ENCODE assay signal across 9 cellular contexts in genomic region chr11:64180871-64181270, GRCh38. TPM values are rescaled to one million over a fixed set of nuclear protein-coding genes. Genes with fewer than 3 reads are reported as not detected.
A peak's percentile ranks its signal among the peaks of the same experiment; 100 is the strongest.
DNase-seq lines count a peak whose midpoint lies in the region; ATAC-seq and TF ChIP-seq lines count a peak whose summit lies in the region.
"Had no signal": no experiment of that assay in that cellular context is flagged by ENCODE, and none has a peak within 500 bp of the region (broad histone marks: within the 10 kb centered on the region; RNA-seq: fewer than 3 reads in every experiment).

No MANE protein-coding gene starts in this region.

- no peak overlapping the region for H3K27ac ChIP-seq in PC-3 (ENCODE audit: low read length)
- peak overlapping the region; percentile 95 for H3K27ac ChIP-seq in skeletal muscle tissue (ENCODE audit: low read depth, low read length)
- no peak overlapping the region for H3K27ac ChIP-seq in trophoblast cell (ENCODE audit: low read depth, low read length)

- H3K4me1 ChIP-seq in PC-3 (ENCODE audit: insufficient read depth, low read length), result peaks cover 24% of the 10 kb centered on the region
- H3K4me1 ChIP-seq in skeletal muscle tissue (ENCODE audit: control insufficient read depth in 3 of 3, insufficient read depth in 3 of 3, low read length in 3 of 3), result peaks cover 41 to 59% (median 48%) of the 10 kb centered on the region in 3 donors
- peaks cover 0 to 2% of the 10 kb centered on the region in 2 experiments for H3K4me1 ChIP-seq in trophoblast cell (ENCODE audit: control insufficient read depth in 1 of 2, insufficient read depth in 2 of 2, low read length in 2 of 2)

- no peak overlapping the region for H3K18ac ChIP-seq in trophoblast cell (ENCODE audit: low read length)

- no peaks in the 10 kb centered on the region for H3K9me2 ChIP-seq in PC-3 (replicated peaks; ENCODE audit: low read length)

- CTCF ChIA-PET in PC-3 (lab: Charles Lee), result interaction anchor here (0.9 kb wide), 1 partner anchor 174 kb away, joined by 4 read pairs; no protein-coding TSS in a partner anchor
- CTCF ChIA-PET in activated CD4-positive, alpha-beta memory T cell treated with anti-CD3 and anti-CD28 coated beads for 36 hours (lab: Charles Lee), result interaction anchor here (1.0 to 1.3 kb wide), 2 partner anchors 181 to 259 kb away, joined by 3 to 4 read pairs; no protein-coding TSS in a partner anchor

- no peak overlapping the region for H2AK5ac ChIP-seq in trophoblast cell (ENCODE audit: low read length)

- POLR2A ChIA-PET in PC-3 (lab: Charles Lee; ENCODE audit: unreplicated experiment), result interaction anchor here (0.8 kb wide), 1 partner anchor 14 kb away, joined by 3 read pairs; no protein-coding TSS in a partner anchor
- POLR2A ChIA-PET in activated CD4-positive, alpha-beta memory T cell treated with anti-CD3 and anti-CD28 coated beads for 36 hours (lab: Charles Lee), result interaction anchor here (0.8 to 1.4 kb wide), 2 partner anchors 14 to 43 kb away, joined by 4 to 6 read pairs; no protein-coding TSS in a partner anchor

- H3K4me3 ChIP-seq in PC-3 (ENCODE audit: low read length) (no peak overlapping the region), skeletal muscle tissue (ENCODE audit: low read length in 3 of 3) (peak overlapping the region; percentile 68 to 82 (median 78)), trophoblast cell (ENCODE audit: low read depth, low read length) (no peak overlapping the region)

- H3K9me3 ChIP-seq in PC-3 (ENCODE audit: low read length) (no peaks in the 10 kb centered on the region), skeletal muscle tissue (ENCODE audit: control insufficient read depth in 3 of 3, low read length in 3 of 3) (no peaks in the 10 kb centered on the region), trophoblast cell (ENCODE audit: insufficient read depth, low read depth, low read length) (peaks cover 4% of the 10 kb centered on the region)

- intact Hi-C loops in PC-3 (cut with micrococcal nuclease), result loop anchor here (10.0 kb wide), 1 partner anchor 1456 kb away; the partner anchor contains the start of genes HNRNPUL2 and TTC9C
- intact Hi-C loops in activated CD4-positive, alpha-beta memory T cell treated with anti-CD3 and anti-CD28 coated beads for 36 hours (cut with micrococcal nuclease), result no loop called here

- peak overlapping the region; percentile 54; the same call in 1 of the 2 replicates for H3K4me2 ChIP-seq in PC-3 (ENCODE audit: low read length)
- H3K4me2 ChIP-seq in trophoblast cell (ENCODE audit: low read length), result no peak overlapping the region

- H3K9ac ChIP-seq in PC-3 (ENCODE audit: low read length), result no peak overlapping the region
- H3K9ac ChIP-seq in skeletal muscle tissue (ENCODE audit: low read depth in 1 of 3, low read length in 3 of 3), result peak overlapping the region; percentile 82 to 94 (median 88)
- H3K9ac ChIP-seq in trophoblast cell (ENCODE audit: low read length), result no peak overlapping the region

- H3K23ac ChIP-seq in trophoblast cell (ENCODE audit: low read length), result no peak overlapping the region

- no peak overlapping the region for H3K4ac ChIP-seq in trophoblast cell (ENCODE audit: low read depth, low read length)

- peaks cover 12% of the 10 kb centered on the region for H3K9me3 Mint-ChIP-seq in glutamatergic neuron (ENCODE audit: unreplicated experiment)
- no peaks in the 10 kb centered on the region for H3K9me3 Mint-ChIP-seq in activated CD4-positive, alpha-beta memory T cell treated with anti-CD3 and anti-CD28 coated beads for 36 hours
- no peaks in the 10 kb centered on the region for H3K9me3 Mint-ChIP-seq in activated T-helper 17 cell treated with anti-CD3 and anti-CD28 coated beads, Interleukin-2, amount 50 U/mL, for 72 hours
- H3K9me3 Mint-ChIP-seq: activated naive CD4-positive, alpha-beta T cell treated with anti-CD3 and anti-CD28 coated beads, Interleukin-2, amount 50 U/mL, for 72 hours had no signal

- H2BK120ac ChIP-seq in trophoblast cell (ENCODE audit: insufficient read depth, low read length, poor library complexity), result no peak overlapping the region

- H4K91ac ChIP-seq in trophoblast cell (ENCODE audit: low read depth, low read length), result no peak overlapping the region

- H2BK5ac ChIP-seq in trophoblast cell (ENCODE audit: low read depth, low read length, poor library complexity), result no peak overlapping the region

- H4K8ac ChIP-seq in trophoblast cell (ENCODE audit: low read depth, low read length), result no peak overlapping the region

- H2BK12ac ChIP-seq in trophoblast cell (ENCODE audit: low read length), result no peak overlapping the region

- peak overlapping the region; percentile 71 for H3K4me3 Mint-ChIP-seq in glutamatergic neuron (ENCODE audit: unreplicated experiment)
- H3K4me3 Mint-ChIP-seq in activated CD4-positive, alpha-beta memory T cell treated with anti-CD3 and anti-CD28 coated beads for 36 hours, result no peak overlapping the region
- H3K4me3 Mint-ChIP-seq in activated T-helper 17 cell treated with anti-CD3 and anti-CD28 coated beads, Interleukin-2, amount 50 U/mL, for 72 hours, result no peak overlapping the region

- H2AFZ ChIP-seq in PC-3 (ENCODE audit: low read length), result no peak overlapping the region
- H2AFZ ChIP-seq in trophoblast cell (ENCODE audit: insufficient read depth, low read length, poor library complexity), result no peak overlapping the region

- H3K27ac Mint-ChIP-seq in glutamatergic neuron (ENCODE audit: unreplicated experiment), result peak overlapping the region; percentile 80
- no peak overlapping the region for H3K27ac Mint-ChIP-seq in activated CD4-positive, alpha-beta memory T cell treated with anti-CD3 and anti-CD28 coated beads for 36 hours
- H3K27ac Mint-ChIP-seq in activated T-helper 17 cell treated with anti-CD3 and anti-CD28 coated beads, Interleukin-2, amount 50 U/mL, for 72 hours, result no peak overlapping the region
- H3K27ac Mint-ChIP-seq: activated naive CD4-positive, alpha-beta T cell treated with anti-CD3 and anti-CD28 coated beads, Interleukin-2, amount 50 U/mL, for 72 hours had no signal

- no CpG with 5 or more reads among the region's 6 CpGs for WGBS in trophoblast cell (ENCODE audit: extremely low coverage, insufficient coverage, insufficient read length)

- TF ChIP-seq CTCF in PC-3 (conservative IDR thresholded peaks at IDR 0.05; ENCODE audit: low read depth, low read length) (no peak), glutamatergic neuron (IDR thresholded peaks at IDR 0.05; ENCODE audit: partially characterized antibody, unreplicated experiment) (no peak)

- peaks cover 10% of the 10 kb centered on the region for H3K27me3 Mint-ChIP-seq in glutamatergic neuron (ENCODE audit: unreplicated experiment)
- no peaks in the 10 kb centered on the region for H3K27me3 Mint-ChIP-seq in activated CD4-positive, alpha-beta memory T cell treated with anti-CD3 and anti-CD28 coated beads for 36 hours
- no peaks in the 10 kb centered on the region for H3K27me3 Mint-ChIP-seq in activated T-helper 17 cell treated with anti-CD3 and anti-CD28 coated beads, Interleukin-2, amount 50 U/mL, for 72 hours

- H3K14ac ChIP-seq in trophoblast cell (ENCODE audit: low read length), result no peak overlapping the region

- no peaks in the 10 kb centered on the region for H4K20me1 ChIP-seq in PC-3 (ENCODE audit: low read length)

- DNase-seq in D341Med (ENCODE audit: low spot score) (peak; percentile 67), PC-3 (no peak), glutamatergic neuron (no peak), trophoblast cell (no peak)
- no peak for DNase-seq in activated CD4-positive, alpha-beta memory T cell treated with anti-CD3 and anti-CD28 coated beads for 36 hours
- no peak for DNase-seq in activated T-cell treated with anti-CD3 and anti-CD28 coated beads, Interleukin-2, amount 50 U/mL, for 48 hours

- H4K12ac ChIP-seq in trophoblast cell (ENCODE audit: low read depth, low read length), result no peak overlapping the region

- H3K4me1 Mint-ChIP-seq in glutamatergic neuron (ENCODE audit: low read depth, unreplicated experiment), result peaks cover 22% of the 10 kb centered on the region
- H3K4me1 Mint-ChIP-seq in activated CD4-positive, alpha-beta memory T cell treated with anti-CD3 and anti-CD28 coated beads for 36 hours (ENCODE audit: low read depth), result peaks cover 45% of the 10 kb centered on the region
- H3K4me1 Mint-ChIP-seq in activated T-helper 17 cell treated with anti-CD3 and anti-CD28 coated beads, Interleukin-2, amount 50 U/mL, for 72 hours, result peaks cover 12% of the 10 kb centered on the region

- peaks cover 28% of the 10 kb centered on the region for H3K79me2 ChIP-seq in PC-3 (ENCODE audit: low read length)
- peaks cover 6% of the 10 kb centered on the region for H3K79me2 ChIP-seq in trophoblast cell (ENCODE audit: control insufficient read depth, insufficient read depth, low read length, poor library complexity)

- no peak for ATAC-seq in PC-3
- ATAC-seq in activated T-helper 17 cell treated with anti-CD3 and anti-CD28 coated beads, Interleukin-2, amount 50 U/mL, for 72 hours (replicated peaks), result no peak

- no peaks in the 10 kb centered on the region for H3K36me3 ChIP-seq in PC-3 (ENCODE audit: low read depth, low read length)
- H3K36me3 ChIP-seq in skeletal muscle tissue (ENCODE audit: control insufficient read depth in 3 of 3, insufficient read depth in 3 of 3, low read length in 3 of 3), result peaks cover 0 to 6% (median 2%) of the 10 kb centered on the region in 3 donors
- no peaks in the 10 kb centered on the region for H3K36me3 ChIP-seq in trophoblast cell (ENCODE audit: control insufficient read depth in 1 of 2, insufficient read depth in 2 of 2, low read length in 2 of 2)

- no peaks in the 10 kb centered on the region for H3K36me3 Mint-ChIP-seq in glutamatergic neuron (ENCODE audit: unreplicated experiment)
- peaks cover 1% of the 10 kb centered on the region for H3K36me3 Mint-ChIP-seq in activated CD4-positive, alpha-beta memory T cell treated with anti-CD3 and anti-CD28 coated beads for 36 hours
- peaks cover 4% of the 10 kb centered on the region for H3K36me3 Mint-ChIP-seq in activated T-helper 17 cell treated with anti-CD3 and anti-CD28 coated beads, Interleukin-2, amount 50 U/mL, for 72 hours (ENCODE audit: low read depth)

- no peaks in the 10 kb centered on the region for H3K27me3 ChIP-seq in PC-3 (ENCODE audit: low read length)
- no peaks in the 10 kb centered on the region for H3K27me3 ChIP-seq in skeletal muscle tissue (ENCODE audit: control insufficient read depth in 3 of 3, insufficient read depth in 3 of 3, low read length in 3 of 3)
- no peaks in the 10 kb centered on the region for H3K27me3 ChIP-seq in trophoblast cell (ENCODE audit: insufficient read depth, low read length)

- no TSS peak for BruUV-seq in PC-3 (replicated peaks; lab: Mats Ljungman, UMichigan)

- peaks cover 4% of the 10 kb centered on the region for H3F3A ChIP-seq in PC-3 (ENCODE audit: low read length, unreplicated experiment)

- peaks cover 9% of the 10 kb centered on the region for H3K79me1 ChIP-seq in trophoblast cell (ENCODE audit: low read length)

RNA-seq across cellular contexts. Expression of gene STIP1, which starts 5.1 kb away (rescaled TPM):
- total RNA-seq in PC-3 (2014; rRNA removed), result 543 and 557 TPM in 2 replicates
- 160 TPM for total RNA-seq in glutamatergic neuron (ENCODE audit: unreplicated experiment)
- 69.9 TPM for total RNA-seq in skeletal muscle tissue
- polyA plus RNA-seq in trophoblast cell (2013), result 192 TPM in 2 replicates
- total RNA-seq in activated CD4-positive, alpha-beta memory T cell treated with anti-CD3 and anti-CD28 coated beads for 36 hours, result 100 to 1,000 TPM; 402 to 413 TPM
- total RNA-seq in activated T-helper 17 cell treated with anti-CD3 and anti-CD28 coated beads, Interleukin-2, amount 50 U/mL, for 72 hours, result 100 to 1,000 TPM; 259 to 462 TPM

RNA-seq across cellular contexts. Expression of gene MACROD1, which starts 15.0 kb away (rescaled TPM):
- total RNA-seq in PC-3 (2014; rRNA removed), result 71.4 and 77.1 TPM in 2 replicates
- 12.7 TPM for total RNA-seq in glutamatergic neuron (ENCODE audit: unreplicated experiment)
- total RNA-seq in skeletal muscle tissue, result 91.9 TPM
- 4.4 and 4.8 TPM in 2 replicates for polyA plus RNA-seq in trophoblast cell (2013)
- 10 to 100 TPM; 24.5 to 31.0 TPM for total RNA-seq in activated CD4-positive, alpha-beta memory T cell treated with anti-CD3 and anti-CD28 coated beads for 36 hours
- 1 to 10 TPM; 5.4 to 9.6 TPM for total RNA-seq in activated T-helper 17 cell treated with anti-CD3 and anti-CD28 coated beads, Interleukin-2, amount 50 U/mL, for 72 hours

RNA-seq across cellular contexts. Expression of gene FERMT3, which starts 25.6 kb away (rescaled TPM):
- total RNA-seq in PC-3 (2014; rRNA removed) (2.1 and 2.4 TPM in 2 replicates), glutamatergic neuron (ENCODE audit: unreplicated experiment) (2.0 TPM), skeletal muscle tissue (4.7 TPM)
- polyA plus RNA-seq in trophoblast cell (2013), result 1.0 and 1.2 TPM in 2 replicates
- total RNA-seq in activated CD4-positive, alpha-beta memory T cell treated with anti-CD3 and anti-CD28 coated beads for 36 hours, result 100 to 1,000 TPM; 195 to 203 TPM
- total RNA-seq in activated T-helper 17 cell treated with anti-CD3 and anti-CD28 coated beads, Interleukin-2, amount 50 U/mL, for 72 hours, result 100 to 1,000 TPM; 172 to 191 TPM

RNA-seq across cellular contexts. Expression of gene TRPT1, which starts 45.1 kb away (rescaled TPM):
- total RNA-seq in PC-3 (2014; rRNA removed), result 56.0 and 57.7 TPM in 2 replicates
- total RNA-seq in glutamatergic neuron (ENCODE audit: unreplicated experiment), result 39.0 TPM
- total RNA-seq in skeletal muscle tissue, result 53.2 TPM
- polyA plus RNA-seq in trophoblast cell (2013), result 49.3 and 50.0 TPM in 2 replicates
- 10 to 100 TPM; 30.4 to 35.6 TPM for total RNA-seq in activated CD4-positive, alpha-beta memory T cell treated with anti-CD3 and anti-CD28 coated beads for 36 hours
- total RNA-seq in activated T-helper 17 cell treated with anti-CD3 and anti-CD28 coated beads, Interleukin-2, amount 50 U/mL, for 72 hours, result 10 to 100 TPM; 20.3 to 48.4 TPM

RNA-seq across cellular contexts. Expression of gene NUDT22, which starts 45.2 kb away (rescaled TPM):
- total RNA-seq in PC-3 (2014; rRNA removed) (98.3 and 102 TPM in 2 replicates), glutamatergic neuron (ENCODE audit: unreplicated experiment) (37.0 TPM), skeletal muscle tissue (17.2 TPM)
- 49.2 and 52.1 TPM in 2 replicates for polyA plus RNA-seq in trophoblast cell (2013)
- total RNA-seq in activated CD4-positive, alpha-beta memory T cell treated with anti-CD3 and anti-CD28 coated beads for 36 hours, result 10 to 100 TPM; 69.8 to 79.8 TPM
- 10 to 100 TPM; 77.4 to 98.4 TPM for total RNA-seq in activated T-helper 17 cell treated with anti-CD3 and anti-CD28 coated beads, Interleukin-2, amount 50 U/mL, for 72 hours

Comparison
In these comparisons a context has a peak if more than half of its experiments do, and no peak if none do; other contexts are left out.
1. H3K4me3 ChIP-seq: peak in skeletal muscle tissue (3 of 3); none in PC-3 (single experiment) and trophoblast cell (single experiment).
2. H3K9ac ChIP-seq: peak in skeletal muscle tissue (3 of 3); none in PC-3 (single experiment) and trophoblast cell (single experiment).
3. RNA of gene FERMT3, which starts 25.6 kb away (total RNA-seq): 195 to 203 TPM in activated CD4-positive, alpha-beta memory T cell treated with anti-CD3 and anti-CD28 coated beads for 36 hours and 172 to 191 TPM in activated T-helper 17 cell treated with anti-CD3 and anti-CD28 coated beads, Interleukin-2, amount 50 U/mL, for 72 hours; 4.7 TPM in skeletal muscle tissue (single experiment), 2.1 to 2.4 TPM in PC-3 and 2.0 TPM in glutamatergic neuron (single experiment); every median in the first group is over 10 times any median in the second.